ENCODE assay signal across 14 cellular contexts in the genomic region with DNA sequence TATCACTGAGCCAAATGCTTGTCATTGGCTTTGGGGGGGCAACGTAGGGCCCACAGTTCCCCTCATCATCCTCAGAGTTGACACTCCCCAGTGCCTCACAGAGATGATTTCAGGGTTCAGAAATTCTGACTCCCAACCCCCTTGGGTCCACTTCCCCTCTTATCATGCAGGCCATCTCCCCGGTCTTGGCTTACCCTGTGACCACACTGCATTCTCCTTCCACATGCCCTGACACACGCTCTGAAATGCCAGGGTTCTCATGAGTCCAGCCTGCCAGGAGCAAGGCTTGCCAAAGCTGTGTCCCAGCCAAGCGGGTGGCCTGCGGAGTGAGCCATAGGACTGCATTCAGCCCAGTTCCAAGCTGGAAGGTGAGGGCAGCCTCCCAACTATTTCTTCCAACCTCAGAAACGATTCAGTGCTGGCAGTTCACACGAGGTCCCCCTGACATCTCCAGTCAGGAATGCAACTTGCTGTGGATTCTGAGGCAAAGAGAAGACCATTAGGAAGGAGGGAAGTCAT.
A peak's percentile ranks its signal among the peaks of the same experiment; 100 is the strongest.
DNase-seq lines count a peak whose midpoint lies in the region; ATAC-seq and TF ChIP-seq lines count a peak whose summit lies in the region.
"Had no signal": no experiment of that assay in that cellular context is flagged by ENCODE, and none has a peak within 500 bp of the region (broad histone marks: within the 10 kb centered on the region; RNA-seq: fewer than 3 reads in every experiment).

No MANE protein-coding gene starts in this region.

- no peaks in the 10 kb centered on the region for H3K9me3 ChIP-seq in endodermal cell (ENCODE audit: control insufficient read depth, low read length)

- H4K5ac ChIP-seq in mesendoderm (ENCODE audit: low read length): no peak overlapping the region

- H3K36me3 ChIP-seq in ACC112 (ENCODE audit: insufficient read depth, low read length): no peaks in the 10 kb centered on the region
- H3K36me3 ChIP-seq in endodermal cell (ENCODE audit: control insufficient read depth, insufficient read depth, low read length): no peaks in the 10 kb centered on the region
- no peaks in the 10 kb centered on the region for H3K36me3 ChIP-seq in mesendoderm (ENCODE audit: control insufficient read depth, insufficient read depth, low read length)

- POLR2A ChIA-PET in RWPE1 (lab: Yijun Ruan, JAX; ENCODE audit: low non-redundant PET): no interaction called here

- no peak overlapping the region for H2AK5ac ChIP-seq in mesendoderm (ENCODE audit: low read length)

- H3K4me3 ChIP-seq in ACC112 (ENCODE audit: low read depth, low read length): peak overlapping the region; percentile 38; the same call in 1 of the 2 replicates
- H3K4me3 ChIP-seq in endodermal cell (ENCODE audit: low read length): no peak overlapping the region
- H3K4me3 ChIP-seq in mesendoderm (ENCODE audit: low read length): no peak overlapping the region
- H3K4me3 ChIP-seq: skin epidermis had no signal

- no peak for ATAC-seq in HG03039 (IDR thresholded peaks at IDR 0.05; ENCODE audit: unreplicated experiment)

- no peak overlapping the region for H3K27ac Mint-ChIP-seq in endodermal cell
- H3K27ac Mint-ChIP-seq in activated naive CD4-positive, alpha-beta T cell treated with anti-CD3 and anti-CD28 coated beads for 36 hours: no peak overlapping the region
- H3K27ac Mint-ChIP-seq: activated naive CD4-positive, alpha-beta T cell treated with anti-CD3 and anti-CD28 coated beads, Interleukin-2, amount 50 U/mL, for 24 hours had no signal

- no peak overlapping the region for H3K56ac ChIP-seq in mesendoderm (ENCODE audit: low read length)

- no peak overlapping the region for H3K4me2 ChIP-seq in mesendoderm (ENCODE audit: low read length)

- no peak overlapping the region for H3K4ac ChIP-seq in mesendoderm (ENCODE audit: low read depth, low read length)

- no peak overlapping the region for H2BK15ac ChIP-seq in mesendoderm (replicated peaks; ENCODE audit: low read depth)

- H3K4me1 Mint-ChIP-seq in endodermal cell: peaks cover 5% of the 10 kb centered on the region
- H3K4me1 Mint-ChIP-seq in activated naive CD4-positive, alpha-beta T cell treated with anti-CD3 and anti-CD28 coated beads for 36 hours (ENCODE audit: low read depth): no peaks in the 10 kb centered on the region

- peaks cover 2% of the 10 kb centered on the region for H3K9me3 Mint-ChIP-seq in endodermal cell
- peaks cover 3% of the 10 kb centered on the region for H3K9me3 Mint-ChIP-seq in activated naive CD4-positive, alpha-beta T cell treated with anti-CD3 and anti-CD28 coated beads for 36 hours
- H3K9me3 Mint-ChIP-seq: activated naive CD4-positive, alpha-beta T cell treated with anti-CD3 and anti-CD28 coated beads, Interleukin-2, amount 50 U/mL, for 24 hours had no signal

- peak overlapping the region; percentile 5 for H2AFZ ChIP-seq in ACC112 (ENCODE audit: low read length, unreplicated experiment)

- H3K4me1 ChIP-seq in ACC112 (ENCODE audit: control insufficient read depth, insufficient read depth, low read length, unreplicated experiment) (peaks cover 30% of the 10 kb centered on the region), endodermal cell (ENCODE audit: control insufficient read depth, insufficient read depth, low read length) (no peaks in the 10 kb centered on the region), mesendoderm (ENCODE audit: control insufficient read depth, low read depth, low read length) (no peaks in the 10 kb centered on the region)

- no peak overlapping the region for H2BK5ac ChIP-seq in mesendoderm (ENCODE audit: low read length)

- H3K79me2 ChIP-seq in ACC112 (ENCODE audit: control insufficient read depth, insufficient read depth, low read length, unreplicated experiment): no peaks in the 10 kb centered on the region
- H3K79me2 ChIP-seq in mesendoderm (ENCODE audit: control insufficient read depth, insufficient read depth, low read length): no peaks in the 10 kb centered on the region

- no peaks in the 10 kb centered on the region for H3K36me3 Mint-ChIP-seq in endodermal cell (ENCODE audit: low read depth)
- no peaks in the 10 kb centered on the region for H3K36me3 Mint-ChIP-seq in activated naive CD4-positive, alpha-beta T cell treated with anti-CD3 and anti-CD28 coated beads for 36 hours (ENCODE audit: low read depth)
- H3K36me3 Mint-ChIP-seq: activated naive CD4-positive, alpha-beta T cell treated with anti-CD3 and anti-CD28 coated beads, Interleukin-2, amount 50 U/mL, for 24 hours had no signal

- WGBS in endodermal cell (ENCODE audit: insufficient coverage in 1 of 2, insufficient read length in 1 of 2), 2 experiments: 85 to 86% methylated on average over 6 to 7 of the region's 7 CpGs
- no CpG with 5 or more reads among the region's 7 CpGs for WGBS in mesendoderm (ENCODE audit: extremely low coverage, insufficient coverage, low lambda C conversion rate)

- peaks cover 3% of the 10 kb centered on the region for H3K27me3 Mint-ChIP-seq in endodermal cell (ENCODE audit: insufficient read depth)
- H3K27me3 Mint-ChIP-seq in activated naive CD4-positive, alpha-beta T cell treated with anti-CD3 and anti-CD28 coated beads for 36 hours (ENCODE audit: low read depth): peaks cover 23% of the 10 kb centered on the region

- H3K27ac ChIP-seq in ACC112 (ENCODE audit: low read depth, low read length): peak overlapping the region; percentile 82
- no peak overlapping the region for H3K27ac ChIP-seq in endodermal cell (ENCODE audit: low read depth, low read length)
- no peak overlapping the region for H3K27ac ChIP-seq in mesendoderm (ENCODE audit: low read depth, low read length)
- H3K27ac ChIP-seq in RWPE1: no peak overlapping the region

- no peak overlapping the region for H2BK120ac ChIP-seq in mesendoderm (ENCODE audit: low read depth, low read length)

- H3K9ac ChIP-seq in endodermal cell (ENCODE audit: extremely low read depth, low read length, poor library complexity, severe bottlenecking) (no peak overlapping the region), mesendoderm (ENCODE audit: low read length) (no peak overlapping the region)

- peak; percentile 81 for DNase-seq in LHCN-M2 (ENCODE audit: low read depth)
- DNase-seq in endodermal cell: peak; percentile 45
- peak; percentile 79 for DNase-seq in mesendoderm
- no peak for DNase-seq in activated CD4-positive, CD25-positive, alpha-beta regulatory T cell treated with anti-CD3 and anti-CD28 coated beads, Interleukin-2, amount 50 U/mL, for 72 hours
- DNase-seq in activated naive CD4-positive, alpha-beta T cell treated with anti-CD3 and anti-CD28 coated beads for 36 hours: no peak
- DNase-seq in RWPE1 (ENCODE audit: low spot score): no peak
- DNase-seq: activated CD4-positive, alpha-beta T cell treated with anti-CD3 and anti-CD28 coated beads for 4 hours; AML-193; NCI-H345; SHP77 treated with DMSO at 0.1 percent for 48 hours had no signal

- no peak overlapping the region for H3K18ac ChIP-seq in mesendoderm (ENCODE audit: low read length)

- CTCF ChIA-PET in activated naive CD4-positive, alpha-beta T cell treated with anti-CD3 and anti-CD28 coated beads for 36 hours (lab: Charles Lee): interaction anchor here (0.8 kb wide), 1 partner anchor 27 kb away, joined by 3 read pairs; no protein-coding TSS in a partner anchor
- CTCF ChIA-PET in RWPE1 (lab: Yijun Ruan, JAX): interaction anchor here (1.1 kb wide), 1 partner anchor 14 kb away, joined by 3 read pairs; no protein-coding TSS in a partner anchor

- no peak overlapping the region for H3K23ac ChIP-seq in mesendoderm (ENCODE audit: low read length)

- TF ChIP-seq CTCF in endodermal cell (conservative IDR thresholded peaks at IDR 0.05) (no peak), RWPE1 (conservative IDR thresholded peaks at IDR 0.05; ENCODE audit: low read depth) (no peak)

- H3K4me3 Mint-ChIP-seq in endodermal cell: no peak overlapping the region
- no peak overlapping the region for H3K4me3 Mint-ChIP-seq in activated naive CD4-positive, alpha-beta T cell treated with anti-CD3 and anti-CD28 coated beads for 36 hours
- H3K4me3 Mint-ChIP-seq: activated naive CD4-positive, alpha-beta T cell treated with anti-CD3 and anti-CD28 coated beads, Interleukin-2, amount 50 U/mL, for 24 hours had no signal

- intact Hi-C loops in activated naive CD4-positive, alpha-beta T cell treated with anti-CD3 and anti-CD28 coated beads for 36 hours (cut with micrococcal nuclease): no loop called here

- H3K79me1 ChIP-seq in mesendoderm (ENCODE audit: low read length): no peaks in the 10 kb centered on the region

- H3K27me3 ChIP-seq in ACC112 (ENCODE audit: insufficient read depth, low read length) (peaks cover 5% of the 10 kb centered on the region; the same call in 1 of the 2 replicates), endodermal cell (ENCODE audit: control insufficient read depth, insufficient read depth, low read length, poor library complexity, severe bottlenecking) (no peaks in the 10 kb centered on the region), mesendoderm (ENCODE audit: insufficient read depth, low read length, poor library complexity) (no peaks in the 10 kb centered on the region)

- no peak overlapping the region for H4K8ac ChIP-seq in mesendoderm (ENCODE audit: low read depth, low read length)

Comparison
In these comparisons a context has a peak if more than half of its experiments do, and no peak if none do; other contexts are left out.
1. DNase-seq: peak in LHCN-M2 (single experiment), endodermal cell (single experiment) and mesendoderm (single experiment); none in activated CD4-positive, CD25-positive, alpha-beta regulatory T cell treated with anti-CD3 and anti-CD28 coated beads, Interleukin-2, amount 50 U/mL, for 72 hours (single experiment), activated naive CD4-positive, alpha-beta T cell treated with anti-CD3 and anti-CD28 coated beads for 36 hours (single experiment) and RWPE1 (single experiment).